ENCODE assay signal across 14 cellular contexts in the genomic region with DNA sequence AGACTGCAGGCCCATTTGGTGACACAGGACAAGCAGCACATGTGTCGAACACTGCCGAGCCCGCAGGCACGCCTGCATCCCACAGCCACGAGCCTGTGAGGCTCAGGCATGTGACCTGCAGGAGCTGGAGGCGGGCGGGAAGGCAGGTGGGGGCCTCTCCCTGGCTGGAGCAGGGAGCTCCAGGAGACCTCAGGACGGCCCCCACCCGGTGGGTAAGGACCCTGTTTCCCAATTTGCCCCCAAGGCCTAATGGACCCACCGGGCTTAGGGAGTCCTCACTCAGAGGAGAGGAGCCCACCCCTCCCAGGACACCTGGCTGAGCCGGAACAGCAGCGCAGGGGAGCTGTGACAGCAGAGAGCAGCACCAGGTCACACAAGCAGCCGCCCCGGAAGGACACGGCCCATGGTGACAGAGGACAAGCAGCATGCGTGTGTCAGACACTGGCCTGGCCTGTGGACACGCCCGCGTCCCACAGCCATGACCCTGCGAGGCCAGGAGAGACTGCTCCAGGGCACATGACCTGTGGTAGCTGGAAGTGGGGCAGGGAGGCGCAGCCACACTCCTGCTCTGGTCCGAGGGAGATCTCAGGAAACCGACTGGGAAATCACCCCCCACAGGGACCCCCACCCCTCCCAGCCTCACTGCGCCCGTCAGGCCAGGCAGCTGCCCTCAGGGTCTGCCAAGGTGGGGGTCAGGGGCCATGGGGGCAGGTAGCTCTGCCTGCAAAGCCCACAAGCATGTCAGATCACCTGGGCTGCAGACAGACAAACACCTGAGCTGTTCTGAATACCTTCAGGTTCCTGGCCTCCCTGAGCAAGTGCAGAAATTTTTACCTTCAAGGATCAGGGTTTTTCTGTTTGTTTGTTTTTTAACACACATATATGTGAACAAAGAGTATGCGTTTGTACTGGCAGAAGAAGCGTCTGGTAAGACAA. TPM values are rescaled to one million over a fixed set of nuclear protein-coding genes. Genes with fewer than 3 reads are reported as not detected.
DNase-seq lines count a peak whose midpoint lies in the region; ATAC-seq and TF ChIP-seq lines count a peak whose summit lies in the region.
"Had no signal": no experiment of that assay in that cellular context is flagged by ENCODE, and none has a peak within 500 bp of the region (broad histone marks: within the 10 kb centered on the region; RNA-seq: fewer than 3 reads in every experiment).

No MANE protein-coding gene starts in this region.

- H3K4me1 ChIP-seq in Caco-2, result peaks cover 7% of the 10 kb centered on the region
- H3K4me1 ChIP-seq in Karpas-422 (ENCODE audit: low read length), result peaks cover 20% of the 10 kb centered on the region
- peaks cover 49% of the 10 kb centered on the region for H3K4me1 ChIP-seq in body of pancreas

- peaks cover 32% of the 10 kb centered on the region for H3K79me2 ChIP-seq in Karpas-422 (ENCODE audit: low read length)

- ATAC-seq in body of pancreas (no peak), HG03457 (IDR thresholded peaks at IDR 0.05; ENCODE audit: unreplicated experiment) (no peak), GM21737 (IDR thresholded peaks at IDR 0.05; ENCODE audit: unreplicated experiment) (no peak)

- H3K27me3 ChIP-seq in Caco-2 (replicated peaks; ENCODE audit: control insufficient read depth, insufficient read depth, low read length), result no peaks in the 10 kb centered on the region
- no peaks in the 10 kb centered on the region for H3K27me3 ChIP-seq in Karpas-422 (ENCODE audit: low read length)
- no peaks in the 10 kb centered on the region for H3K27me3 ChIP-seq in body of pancreas

- H3K36me3 ChIP-seq in Caco-2 (ENCODE audit: control insufficient read depth, insufficient read depth, low read length) (0 out of 2 replicates have a peak, but pooled peaks cover under 1% of the 10 kb centered on the region), Karpas-422 (ENCODE audit: insufficient read depth, low read length) (0 out of 2 replicates have a peak, but pooled peaks cover 2% of the 10 kb centered on the region), body of pancreas (replicated peaks in 1 of 2; ENCODE audit: insufficient read depth in 1 of 2, low read depth in 2 of 2) (peaks cover 8 to 9% of the 10 kb centered on the region in 2 donors)

- no peaks in the 10 kb centered on the region for H3K9me3 Mint-ChIP-seq in Caco-2 (ENCODE audit: unreplicated experiment)
- no peaks in the 10 kb centered on the region for H3K9me3 Mint-ChIP-seq in nephron

- H3K27me3 Mint-ChIP-seq in Caco-2 (ENCODE audit: insufficient read depth, unreplicated experiment), result no peaks in the 10 kb centered on the region
- H3K27me3 Mint-ChIP-seq in nephron (ENCODE audit: low read depth), result no peaks in the 10 kb centered on the region

- H3K9me3 ChIP-seq in Caco-2 (no peaks in the 10 kb centered on the region), Karpas-422 (ENCODE audit: low read length) (no peaks in the 10 kb centered on the region), body of pancreas (no peaks in the 10 kb centered on the region)

- H3K9ac ChIP-seq in Karpas-422 (ENCODE audit: low read length), result no peak overlapping the region

- WGBS in body of pancreas, 2 donors, result 75 to 77% methylated on average over 3 to 27 of the region's 27 CpGs

- H3K4me2 ChIP-seq in Karpas-422 (ENCODE audit: low read depth, low read length, poor library complexity, severe bottlenecking), result no peak overlapping the region

- H3K4me3 ChIP-seq in Caco-2 (ENCODE audit: low read depth, low read length) (no peak overlapping the region), Karpas-422 (ENCODE audit: low read length) (0 out of 2 replicates have a peak overlapping the region, but pooled peaks have one; percentile 82), body of pancreas (no peak overlapping the region)

- no peak for DNase-seq in Caco-2
- no peak for DNase-seq in Karpas-422
- DNase-seq in body of pancreas, result peak in 1 of 4 donors; percentile 14
- DNase-seq in RPMI8226, result no peak
- DNase-seq in LoVo (ENCODE audit: low spot score), result no peak
- DNase-seq: DMS153; NCI-H1105 treated with DMSO at 0.1 percent for 48 hours; NCI-H774; stimulated activated CD4-positive, alpha-beta T cell treated with anti-CD3 and anti-CD28 coated beads, Interleukin-12 subunit alpha, Interleukin-12 subunit beta, amount 100 ng/mL, for 4 hours; stimulated activated CD8-positive, alpha-beta memory T cell treated with anti-CD3 and anti-CD28 coated beads, Interleukin-4, amount 100 ng/mL, for 48 hours had no signal

- intact Hi-C loops in Caco-2 (cut with micrococcal nuclease; ENCODE audit: unreplicated experiment) (loop anchor here (5.0 kb wide), 1 partner anchor 42 kb away; no protein-coding TSS in a partner anchor), body of pancreas (cut with DNase I) (no loop called here)

- peak in 2 of 3 donors; percentile 13 to 14 for TF ChIP-seq POLR2A in body of pancreas (IDR thresholded peaks at IDR 0.05)

- H3K36me3 Mint-ChIP-seq in Caco-2 (ENCODE audit: insufficient read depth, unreplicated experiment) (peaks cover 83% of the 10 kb centered on the region), nephron (ENCODE audit: low read depth) (no peaks in the 10 kb centered on the region)

- BruUV-seq in Caco-2 (replicated peaks; lab: Mats Ljungman, UMichigan), result no TSS peak

- peaks cover 8% of the 10 kb centered on the region for H3K4me1 Mint-ChIP-seq in Caco-2 (ENCODE audit: low read depth, unreplicated experiment)
- peaks cover 9% of the 10 kb centered on the region for H3K4me1 Mint-ChIP-seq in nephron

- no peak for TF ChIP-seq CTCF in Caco-2 (IDR thresholded peaks at IDR 0.05; ENCODE audit: insufficient read depth in 1 of 2, low read depth in 1 of 2, low read length in 1 of 2, severe bottlenecking in 1 of 2, unreplicated experiment in 1 of 2)
- TF ChIP-seq CTCF in body of pancreas (IDR thresholded peaks at IDR 0.05), result no peak
- TF ChIP-seq CTCF in nephron (IDR thresholded peaks at IDR 0.05; ENCODE audit: unreplicated experiment in 3 of 3), result no peak

- peak overlapping the region; percentile 86 for H3K4me3 Mint-ChIP-seq in Caco-2 (ENCODE audit: unreplicated experiment)
- peak overlapping the region; percentile 86 to 90 (median 88) for H3K4me3 Mint-ChIP-seq in nephron

- no peak overlapping the region for H2AFZ ChIP-seq in Karpas-422 (ENCODE audit: low read length)

- H3K9me2 ChIP-seq in Karpas-422 (replicated peaks; ENCODE audit: insufficient read depth, low read length), result no peaks in the 10 kb centered on the region

- CTCF ChIA-PET in Caco-2 (lab: Charles Lee), result no interaction called here

- H4K20me1 ChIP-seq in Karpas-422 (ENCODE audit: insufficient read depth, low read depth, low read length), result peaks cover 19% of the 10 kb centered on the region; the same call in 1 of the 2 replicates

- H3K27ac ChIP-seq in Karpas-422 (ENCODE audit: low read length) (no peak overlapping the region), body of pancreas (peak overlapping the region in 2 of 4 donors; percentile 10 to 94)
- H3K27ac ChIP-seq: HL-60 had no signal

- H3K27ac Mint-ChIP-seq in Caco-2 (ENCODE audit: unreplicated experiment) (peak overlapping the region; percentile 81), nephron (no peak overlapping the region)

- POLR2A ChIA-PET in Caco-2 (lab: Charles Lee), result no interaction called here

RNA-seq across cellular contexts. Expression of gene SPSB3, which starts 2.4 kb away (rescaled TPM):
- total RNA-seq in Caco-2 (2022) (26.0 and 28.0 TPM in 2 replicates), body of pancreas (10 to 100 TPM; 95.9 to 97.8 TPM)
- 38.5 and 73.9 TPM in 2 replicates for total RNA-seq in Karpas-422 (2014; rRNA removed; shearing (Covaris generic); ENCODE audit: low replicate concordance)

RNA-seq across cellular contexts. Expression of gene NUBP2, which starts 2.8 kb away (rescaled TPM):
- total RNA-seq in Caco-2 (2022), result 61.9 and 65.3 TPM in 2 replicates
- total RNA-seq in Karpas-422 (2014; rRNA removed; shearing (Covaris generic); ENCODE audit: low replicate concordance), result 35.9 and 66.3 TPM in 2 replicates
- 10 to 100 TPM; 61.0 to 72.6 TPM for total RNA-seq in body of pancreas

RNA-seq across cellular contexts. Expression of gene MRPS34, which starts 7.1 kb away (rescaled TPM):
- 105 and 109 TPM in 2 replicates for total RNA-seq in Caco-2 (2022)
- 101 and 177 TPM in 2 replicates for total RNA-seq in Karpas-422 (2014; rRNA removed; shearing (Covaris generic); ENCODE audit: low replicate concordance)
- 10 to 100 TPM; 51.4 to 99.6 TPM for total RNA-seq in body of pancreas

RNA-seq across cellular contexts. Expression of gene EME2, which starts 7.4 kb away (rescaled TPM):
- total RNA-seq in Caco-2 (2022), result 24.1 and 26.7 TPM in 2 replicates
- 7.7 and 27.2 TPM in 2 replicates for total RNA-seq in Karpas-422 (2014; rRNA removed; shearing (Covaris generic); ENCODE audit: low replicate concordance)
- 10 to 100 TPM; 13.5 to 33.3 TPM for total RNA-seq in body of pancreas

RNA-seq across cellular contexts. Expression of gene NME3, which starts 8.7 kb away (rescaled TPM):
- total RNA-seq in Caco-2 (2022) (5.8 and 7.0 TPM in 2 replicates), body of pancreas (100 to 1,000 TPM in 1 of 2 donors, 10 to 100 TPM in 1; 62.8 to 113 TPM)
- total RNA-seq in Karpas-422 (2014; rRNA removed; shearing (Covaris generic); ENCODE audit: low replicate concordance), result 35.9 and 83.0 TPM in 2 replicates
